17 cellular contexts compared by ENCODE assay signal in the genomic region with DNA sequence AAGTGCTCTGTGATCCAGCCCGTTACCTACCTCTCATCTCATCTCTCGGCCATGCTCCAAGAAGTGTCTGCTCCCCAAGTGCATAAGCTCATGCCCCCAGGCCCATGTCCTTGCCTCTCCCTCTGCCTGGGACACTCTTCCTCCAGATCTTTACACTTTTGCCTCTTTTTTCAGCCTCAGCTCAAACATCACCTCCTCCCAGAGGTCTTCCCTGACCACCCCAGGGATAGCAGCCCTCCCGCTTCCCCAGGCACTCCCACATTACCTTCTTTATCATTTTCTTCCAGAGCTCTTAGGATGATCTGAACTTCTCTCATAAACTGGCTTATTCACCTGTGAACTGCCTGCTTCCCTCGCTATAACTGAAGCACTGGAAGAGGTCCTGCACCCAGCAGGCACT. TPM values are rescaled to one million over a fixed set of nuclear protein-coding genes. Genes with fewer than 3 reads are reported as not detected.
A peak's percentile ranks its signal among the peaks of the same experiment; 100 is the strongest.
DNase-seq lines count a peak whose midpoint lies in the region; ATAC-seq, FAIRE-seq and TF ChIP-seq lines count a peak whose summit lies in the region.
"Had no signal": no experiment of that assay in that cellular context is flagged by ENCODE, and none has a peak within 500 bp of the region (broad histone marks: within the 10 kb centered on the region; RNA-seq: fewer than 3 reads in every experiment).

No MANE protein-coding gene starts in this region.

- peaks cover 3% of the 10 kb centered on the region for H3K36me3 Mint-ChIP-seq in natural killer cell treated with Interleukin-12 subunit alpha and Interleukin-12 subunit beta and Interleukin-15 and Interleukin-18, amount 100 ng/mL, for 72 hours
- H3K36me3 Mint-ChIP-seq in natural killer cell = no peaks in the 10 kb centered on the region
- H3K36me3 Mint-ChIP-seq in activated naive CD4-positive, alpha-beta T cell treated with anti-CD3 and anti-CD28 coated beads, Interleukin-2, amount 50 U/mL, for 72 hours = peaks cover 28 to 36% of the 10 kb centered on the region in 2 donors

- H3K27ac ChIP-seq in H1 (ENCODE audit: low read depth, low read length) (no peak overlapping the region), upper lobe of right lung (peak overlapping the region; percentile 43)

- no peaks in the 10 kb centered on the region for H3K9me3 Mint-ChIP-seq in natural killer cell treated with Interleukin-12 subunit alpha and Interleukin-12 subunit beta and Interleukin-15 and Interleukin-18, amount 100 ng/mL, for 72 hours
- H3K9me3 Mint-ChIP-seq in natural killer cell = no peaks in the 10 kb centered on the region
- no peaks in the 10 kb centered on the region for H3K9me3 Mint-ChIP-seq in activated naive CD4-positive, alpha-beta T cell treated with anti-CD3 and anti-CD28 coated beads, Interleukin-2, amount 50 U/mL, for 72 hours
- H3K9me3 Mint-ChIP-seq: CD4-positive, alpha-beta T cell; HFFc6 had no signal

- no peaks in the 10 kb centered on the region for H3K36me3 ChIP-seq in H1 (ENCODE audit: control insufficient read depth in 2 of 4, insufficient read depth in 4 of 4, low read length in 3 of 4)
- no peaks in the 10 kb centered on the region for H3K36me3 ChIP-seq in upper lobe of right lung
- H3K36me3 ChIP-seq: BE2C had no signal

- peaks cover 1% of the 10 kb centered on the region; the same call in 1 of the 2 replicates for H3K23me2 ChIP-seq in H1 (ENCODE audit: low read depth, low read length)

- DNase-seq in NCI-H510A treated with DMSO at 0.1 percent for 48 hours (lab: John Stamatoyannopoulos, UW) = peak; percentile 67
- no peak for DNase-seq in NCI-H510A (lab: John Stamatoyannopoulos, UW)
- no peak for DNase-seq in natural killer cell treated with Interleukin-12 subunit alpha and Interleukin-12 subunit beta and Interleukin-15 and Interleukin-18, amount 100 ng/mL, for 72 hours (ENCODE audit: low spot score)
- DNase-seq in natural killer cell = no peak
- no peak for DNase-seq in H1 (ENCODE audit: low read depth in 1 of 2, low spot score in 2 of 2)
- DNase-seq in upper lobe of right lung = no peak
- no peak for DNase-seq in activated naive CD4-positive, alpha-beta T cell treated with anti-CD3 and anti-CD28 coated beads, Interleukin-2, amount 50 U/mL, for 72 hours (ENCODE audit: low spot score in 2 of 2)
- DNase-seq: 8988T; BE2C; CD4-positive, alpha-beta T cell; GF-D8; HFFc6; KG1; NCI-H1694; OCI-M1 had no signal

- CTCF ChIA-PET in H1 (lab: Charles Lee; ENCODE audit: partially characterized antibody) = interaction anchor here (0.6 to 3.0 kb wide), 4 partner anchors 16 to 190 kb away, joined by 3 to 23 read pairs (median 4); a partner anchor contains a TSS

- H3K27me3 ChIP-seq in H1 (replicated peaks in 1 of 4; ENCODE audit: control insufficient read depth in 3 of 4, extremely low read depth in 1 of 4, insufficient read depth in 3 of 4, low read length in 3 of 4) (no peaks in the 10 kb centered on the region), upper lobe of right lung (no peaks in the 10 kb centered on the region)
- H3K27me3 ChIP-seq: BE2C had no signal

- no peak overlapping the region for H3K4me3 Mint-ChIP-seq in natural killer cell treated with Interleukin-12 subunit alpha and Interleukin-12 subunit beta and Interleukin-15 and Interleukin-18, amount 100 ng/mL, for 72 hours
- H3K4me3 Mint-ChIP-seq in natural killer cell = no peak overlapping the region
- H3K4me3 Mint-ChIP-seq: CD4-positive, alpha-beta T cell; HFFc6 had no signal

- intact Hi-C loops in natural killer cell (cut with micrococcal nuclease) (no loop called here), upper lobe of right lung (cut with DNase I) (no loop called here)

- no peaks in the 10 kb centered on the region for H3K9me3 ChIP-seq in H1 (ENCODE audit: insufficient read depth in 2 of 2, low read depth in 1 of 2, low read length in 1 of 2)
- H3K9me3 ChIP-seq in upper lobe of right lung = no peaks in the 10 kb centered on the region
- H3K9me3 ChIP-seq: BE2C had no signal

- H4K91ac ChIP-seq in H1 (replicated peaks; ENCODE audit: insufficient read length, low read length) = no peak overlapping the region

- no peak overlapping the region for H2BK12ac ChIP-seq in H1 (ENCODE audit: low read depth, low read length)

- no peak overlapping the region for H3K4me2 ChIP-seq in H1 (ENCODE audit: insufficient read depth in 1 of 2, low read depth in 2 of 2, low read length in 2 of 2)

- H2BK5ac ChIP-seq in H1 (ENCODE audit: low read depth, low read length) = no peak overlapping the region

- no peak overlapping the region for H2BK120ac ChIP-seq in H1 (replicated peaks; ENCODE audit: low read depth, low read length)

- H3K4me1 Mint-ChIP-seq in natural killer cell treated with Interleukin-12 subunit alpha and Interleukin-12 subunit beta and Interleukin-15 and Interleukin-18, amount 100 ng/mL, for 72 hours (ENCODE audit: low read depth in 2 of 2) = peaks cover 61 to 66% of the 10 kb centered on the region in 2 donors
- H3K4me1 Mint-ChIP-seq in natural killer cell = peaks cover 14 to 26% of the 10 kb centered on the region in 2 donors

- POLR2A ChIA-PET in H1 (lab: Charles Lee; ENCODE audit: partially characterized antibody) = no interaction called here

- no peak overlapping the region for H3K56ac ChIP-seq in H1 (replicated peaks; ENCODE audit: insufficient read length, low read depth, low read length)

- no peak overlapping the region for H3K23ac ChIP-seq in H1 (ENCODE audit: insufficient read length)

- H4K5ac ChIP-seq in H1 (ENCODE audit: insufficient read length, low read depth, low read length) = no peak overlapping the region

- H3K14ac ChIP-seq in H1 (ENCODE audit: insufficient read length) = no peak overlapping the region

- WGBS in H1 (ENCODE audit: extremely low coverage in 1 of 2, insufficient coverage in 1 of 2, insufficient read length in 1 of 2, insufficient replicate concordance in 2 of 2, low coverage in 1 of 2, low lambda C conversion rate in 2 of 2, missing lambda C conversion rate in 1 of 2), 2 experiments = 89% methylated on average over 4 of the region's 4 CpGs; no CpG with 5 or more reads in 1 of the 2 experiments

- H3K4me3 ChIP-seq in H1 (ENCODE audit: extremely low read depth in 1 of 4, insufficient read depth in 2 of 4, low read depth in 3 of 4, low read length in 4 of 4) (no peak overlapping the region), upper lobe of right lung (no peak overlapping the region)

- H3K79me1 ChIP-seq in H1 (ENCODE audit: low read depth, low read length) = no peaks in the 10 kb centered on the region

- no peak overlapping the region for H3K18ac ChIP-seq in H1 (ENCODE audit: extremely low read depth, low read length)

- peak overlapping the region; percentile 99 to 100 for H3K27ac Mint-ChIP-seq in natural killer cell treated with Interleukin-12 subunit alpha and Interleukin-12 subunit beta and Interleukin-15 and Interleukin-18, amount 100 ng/mL, for 72 hours
- no peak overlapping the region for H3K27ac Mint-ChIP-seq in natural killer cell
- peak overlapping the region in 1 of 2 donors; percentile 47 for H3K27ac Mint-ChIP-seq in activated naive CD4-positive, alpha-beta T cell treated with anti-CD3 and anti-CD28 coated beads, Interleukin-2, amount 50 U/mL, for 72 hours
- H3K27ac Mint-ChIP-seq: CD4-positive, alpha-beta T cell; HFFc6 had no signal

- TF ChIP-seq CTCF in natural killer cell (IDR thresholded peaks at IDR 0.05) = no peak
- TF ChIP-seq CTCF in H1 (IDR thresholded peaks at IDR 0.05; ENCODE audit: control extremely low read depth in 1 of 3, insufficient read depth in 1 of 3, low read depth in 1 of 3, low read length in 3 of 3) = no peak
- TF ChIP-seq CTCF in upper lobe of right lung (IDR thresholded peaks at IDR 0.05) = no peak

- 0 out of 2 replicates have a peak overlapping the region, but pooled peaks have one; percentile 2 for H2AK5ac ChIP-seq in H1 (ENCODE audit: low read depth, low read length)

- H3K4me1 ChIP-seq in H1 (replicated peaks in 1 of 4; ENCODE audit: control insufficient read depth in 3 of 4, insufficient read depth in 4 of 4, low read length in 3 of 4) (peaks cover 12 to 23% (median 14%) of the 10 kb centered on the region in 4 experiments), upper lobe of right lung (peaks cover 31% of the 10 kb centered on the region)
- H3K4me1 ChIP-seq: BE2C had no signal

- no peak for ATAC-seq in natural killer cell treated with Interleukin-12 subunit alpha and Interleukin-12 subunit beta and Interleukin-15 and Interleukin-18, amount 100 ng/mL, for 72 hours
- ATAC-seq in natural killer cell (no peak), upper lobe of right lung (no peak), GM19328 (IDR thresholded peaks at IDR 0.05; ENCODE audit: unreplicated experiment) (no peak)
- no peak for ATAC-seq in activated naive CD4-positive, alpha-beta T cell treated with anti-CD3 and anti-CD28 coated beads, Interleukin-2, amount 50 U/mL, for 72 hours

- no peaks in the 10 kb centered on the region for H3K27me3 Mint-ChIP-seq in natural killer cell treated with Interleukin-12 subunit alpha and Interleukin-12 subunit beta and Interleukin-15 and Interleukin-18, amount 100 ng/mL, for 72 hours
- H3K27me3 Mint-ChIP-seq in natural killer cell (ENCODE audit: low read depth in 2 of 2) = no peaks in the 10 kb centered on the region
- H3K27me3 Mint-ChIP-seq: CD4-positive, alpha-beta T cell had no signal

- no peak for TF ChIP-seq RAD21 in H1 (IDR thresholded peaks at IDR 0.05 in 1 of 2, conservative IDR thresholded peaks at IDR 0.05 in 1 of 2; ENCODE audit: low read depth in 2 of 2, low read length in 2 of 2)

- no peak for FAIRE-seq in H1 (lab: Jason Lieb, UNC)
- FAIRE-seq: HepG2 had no signal

- no peak overlapping the region for H2BK15ac ChIP-seq in H1 (ENCODE audit: low read length)

- no peak overlapping the region for H2AFZ ChIP-seq in H1 (ENCODE audit: low read length)

- H3K79me2 ChIP-seq in H1 (ENCODE audit: control insufficient read depth in 1 of 2, insufficient read depth in 2 of 2, low read length in 2 of 2) = no peaks in the 10 kb centered on the region

- H3K4ac ChIP-seq in H1 (replicated peaks; ENCODE audit: insufficient read length, low read depth, low read length) = no peak overlapping the region

- no peak overlapping the region for H4K8ac ChIP-seq in H1 (ENCODE audit: extremely low read depth, insufficient read depth, low read length)

- H2BK20ac ChIP-seq in H1 (ENCODE audit: low read length) = no peak overlapping the region

- no peak for TF ChIP-seq POLR2A in H1 (IDR thresholded peaks at IDR 0.05; ENCODE audit: control extremely low read depth in 1 of 2, low read depth in 2 of 2, low read length in 2 of 2)

- H3K9ac ChIP-seq in H1 (replicated peaks in 1 of 4; ENCODE audit: extremely low read depth in 1 of 4, low read depth in 3 of 4, low read length in 3 of 4) = no peak overlapping the region

- H4K20me1 ChIP-seq in H1 (replicated peaks in 1 of 2; ENCODE audit: control insufficient read depth in 1 of 2, insufficient read depth in 2 of 2, low read length in 2 of 2) = no peaks in the 10 kb centered on the region

- no peak for TF ChIP-seq EP300 in H1 (IDR thresholded peaks at IDR 0.05; ENCODE audit: borderline replicate concordance in 1 of 2, low read depth in 2 of 2, low read length in 2 of 2)

RNA-seq across cellular contexts. Expression of a gene that starts 2.7 kb away (rescaled TPM):
- total RNA-seq in natural killer cell treated with Interleukin-12 subunit alpha and Interleukin-12 subunit beta and Interleukin-15 and Interleukin-18, amount 100 ng/mL, for 72 hours = 100 to 1,000 TPM; 528 to 679 TPM
- total RNA-seq in natural killer cell (100 to 1,000 TPM; 110 to 178 (median 172) TPM), upper lobe of right lung (104 TPM)
- 28.0 and 32.1 TPM in 2 replicates for total RNA-seq in H1 (2021; fragmentation: NEBNext Ultra II Directional; extraction: Animal tissue kit (Norgen Biotek cat#: 25700))
- polyA plus RNA-seq in H1 (2011; rRNA removed) = 15.8 and 22.5 TPM in 2 replicates
- 14.1 TPM for polyA plus RNA-seq in H1 (2011; cell fraction: cytosol; rRNA removed)
- polyA plus RNA-seq in H1 (2011; cell fraction: nucleus; rRNA removed) = 23.4 TPM
- polyA plus RNA-seq in H1 (2012, experiment 1 of 2) = 14.0 to 24.5 TPM (median 23.1 TPM) in 4 replicates
- polyA plus RNA-seq in H1 (2012, experiment 2 of 2) = 21.8 TPM
- 25.4 TPM for polyA plus RNA-seq in H1 (2013, experiment 1 of 2)
- 27.3 TPM for polyA plus RNA-seq in H1 (2013, experiment 2 of 2)
- 14.0 and 17.4 TPM in 2 replicates for polyA minus RNA-seq in H1 (2011; rRNA and poly(A)+ RNA removed)
- polyA minus RNA-seq in H1 (2011; cell fraction: cytosol; rRNA and poly(A)+ RNA removed) = 17.1 TPM
- polyA minus RNA-seq in H1 (2011; cell fraction: nucleus; rRNA and poly(A)+ RNA removed) = 12.8 TPM
- 100 to 1,000 TPM; 381 to 721 TPM for total RNA-seq in activated naive CD4-positive, alpha-beta T cell treated with anti-CD3 and anti-CD28 coated beads, Interleukin-2, amount 50 U/mL, for 72 hours

RNA-seq across cellular contexts. Expression of a gene that starts 18.6 kb away (rescaled TPM):
- 100 to 1,000 TPM; 139 to 140 TPM for total RNA-seq in natural killer cell treated with Interleukin-12 subunit alpha and Interleukin-12 subunit beta and Interleukin-15 and Interleukin-18, amount 100 ng/mL, for 72 hours
- total RNA-seq in natural killer cell (10 to 100 TPM; 35.8 to 70.3 (median 52.5) TPM), upper lobe of right lung (48.0 TPM)
- 6.8 and 8.6 TPM in 2 replicates for total RNA-seq in H1 (2021; fragmentation: NEBNext Ultra II Directional; extraction: Animal tissue kit (Norgen Biotek cat#: 25700))
- 8.5 and 10.9 TPM in 2 replicates for polyA plus RNA-seq in H1 (2011; rRNA removed)
- 9.5 TPM for polyA plus RNA-seq in H1 (2011; cell fraction: cytosol; rRNA removed)
- 42.5 TPM for polyA plus RNA-seq in H1 (2011; cell fraction: nucleus; rRNA removed)
- 4.2 to 9.7 TPM (median 8.0 TPM) in 4 replicates for polyA plus RNA-seq in H1 (2012, experiment 1 of 2)
- 6.3 TPM for polyA plus RNA-seq in H1 (2012, experiment 2 of 2)
- polyA plus RNA-seq in H1 (2013, experiment 1 of 2) = 3.9 TPM
- 3.0 TPM for polyA plus RNA-seq in H1 (2013, experiment 2 of 2)
- 7.4 and 8.6 TPM in 2 replicates for polyA minus RNA-seq in H1 (2011; rRNA and poly(A)+ RNA removed)
- 9.8 TPM for polyA minus RNA-seq in H1 (2011; cell fraction: cytosol; rRNA and poly(A)+ RNA removed)
- polyA minus RNA-seq in H1 (2011; cell fraction: nucleus; rRNA and poly(A)+ RNA removed) = 18.5 TPM
- total RNA-seq in activated naive CD4-positive, alpha-beta T cell treated with anti-CD3 and anti-CD28 coated beads, Interleukin-2, amount 50 U/mL, for 72 hours = 10 to 100 TPM; 83.9 to 91.4 TPM

RNA-seq across cellular contexts. Expression of a gene that starts 37.4 kb away (rescaled TPM):
- total RNA-seq in natural killer cell treated with Interleukin-12 subunit alpha and Interleukin-12 subunit beta and Interleukin-15 and Interleukin-18, amount 100 ng/mL, for 72 hours = 100 to 1,000 TPM; 172 to 244 TPM
- 100 to 1,000 TPM; 158 to 200 (median 177) TPM for total RNA-seq in natural killer cell
- total RNA-seq in H1 (2021; fragmentation: NEBNext Ultra II Directional; extraction: Animal tissue kit (Norgen Biotek cat#: 25700)) = 21.9 and 23.1 TPM in 2 replicates
- polyA plus RNA-seq in H1 (2011; rRNA removed) = 29.7 and 35.9 TPM in 2 replicates
- 24.6 TPM for polyA plus RNA-seq in H1 (2011; cell fraction: cytosol; rRNA removed)
- 210 TPM for polyA plus RNA-seq in H1 (2011; cell fraction: nucleus; rRNA removed)
- polyA plus RNA-seq in H1 (2012, experiment 1 of 2) = 16.3 to 19.6 TPM (median 18.4 TPM) in 4 replicates
- polyA plus RNA-seq in H1 (2012, experiment 2 of 2) = 4.7 TPM
- 18.5 TPM for polyA plus RNA-seq in H1 (2013, experiment 1 of 2)
- polyA plus RNA-seq in H1 (2013, experiment 2 of 2) = 14.0 TPM
- 20.9 and 24.9 TPM in 2 replicates for polyA minus RNA-seq in H1 (2011; rRNA and poly(A)+ RNA removed)
- polyA minus RNA-seq in H1 (2011; cell fraction: cytosol; rRNA and poly(A)+ RNA removed) = 9.3 TPM
- polyA minus RNA-seq in H1 (2011; cell fraction: nucleus; rRNA and poly(A)+ RNA removed) = 32.5 TPM
- total RNA-seq in upper lobe of right lung = 94.0 TPM
- 100 to 1,000 TPM in 1 of 2 donors, 10 to 100 TPM in 1; 99.8 to 225 TPM for total RNA-seq in activated naive CD4-positive, alpha-beta T cell treated with anti-CD3 and anti-CD28 coated beads, Interleukin-2, amount 50 U/mL, for 72 hours

Comparison
In these comparisons a context has a peak if more than half of its experiments do, and no peak if none do; other contexts are left out.
1. H3K27ac Mint-ChIP-seq: peak in natural killer cell treated with Interleukin-12 subunit alpha and Interleukin-12 subunit beta and Interleukin-15 and Interleukin-18, amount 100 ng/mL, for 72 hours (2 of 2); none in natural killer cell (0 of 2).